ENCODE assay signal across 13 cellular contexts in the genomic region with DNA sequence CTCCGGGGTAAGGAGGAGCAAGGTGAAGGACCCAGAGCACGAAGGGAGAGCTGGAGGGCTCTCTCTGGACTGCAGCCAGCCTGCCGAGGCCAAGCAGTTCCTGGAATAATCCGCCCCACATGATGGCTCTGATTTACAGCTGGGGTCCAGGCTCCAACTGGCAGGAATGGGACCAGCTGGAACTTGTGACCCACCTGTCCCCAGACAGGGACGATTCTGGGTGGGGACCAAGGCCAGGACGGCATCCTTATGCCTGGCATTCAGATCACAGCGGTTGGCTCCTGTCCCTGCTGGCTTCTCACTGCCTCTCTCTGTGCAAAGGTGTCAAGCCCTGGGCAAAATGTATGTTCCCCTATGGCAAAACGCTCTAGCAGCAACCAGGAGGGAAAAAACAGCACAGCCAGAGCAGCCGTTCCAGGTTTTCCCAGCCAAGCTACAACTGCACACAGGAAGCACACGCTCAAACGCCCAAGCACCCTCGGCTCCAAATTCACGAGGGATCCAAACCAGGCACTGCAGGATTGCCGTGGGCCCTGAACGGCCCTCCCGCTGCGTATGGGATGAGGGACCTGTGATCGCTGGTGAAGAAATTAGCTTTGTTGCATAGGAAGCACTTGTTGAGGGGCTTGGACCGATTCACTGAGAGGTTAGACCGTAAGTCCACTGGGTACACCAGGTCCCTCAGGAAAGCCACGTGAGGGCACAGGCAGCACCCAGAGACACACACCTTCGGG. TPM values are rescaled to one million over a fixed set of nuclear protein-coding genes. Genes with fewer than 3 reads are reported as not detected.
DNase-seq lines count a peak whose midpoint lies in the region; ATAC-seq and TF ChIP-seq lines count a peak whose summit lies in the region.
"Had no signal": no experiment of that assay in that cellular context is flagged by ENCODE, and none has a peak within 500 bp of the region (broad histone marks: within the 10 kb centered on the region; RNA-seq: fewer than 3 reads in every experiment).

No MANE protein-coding gene starts in this region.

- H3K36me3 Mint-ChIP-seq in CD8-positive, alpha-beta T cell = no peaks in the 10 kb centered on the region

- ATAC-seq in psoas muscle (peak; percentile 2 to 65 (median 10)), GM19397 (IDR thresholded peaks at IDR 0.05; ENCODE audit: unreplicated experiment) (no peak)
- no peak for ATAC-seq in CD8-positive, alpha-beta T cell

- in situ Hi-C loops in G401 (cut with HindIII; ENCODE audit: low sequenced_read_pairs) = no loop called here

- no peaks in the 10 kb centered on the region for H3K9me3 Mint-ChIP-seq in CD8-positive, alpha-beta T cell
- H3K9me3 Mint-ChIP-seq: activated T-helper 17 cell treated with anti-CD3 and anti-CD28 coated beads, Interleukin-2, amount 50 U/mL, for 72 hours had no signal

- WGBS in psoas muscle, 3 donors = 27 to 36% (median 32%) methylated on average over 22 of the region's 22 CpGs

- CTCF ChIA-PET in CD8-positive, alpha-beta T cell (lab: Charles Lee) = interaction anchor here (0.6 to 29.8 kb wide), 32 partner anchors 9 to 183 kb away, joined by 3 to 651 read pairs (median 6); a partner anchor contains a TSS

- H3K4me3 ChIP-seq in psoas muscle = no peak overlapping the region
- H3K4me3 ChIP-seq in CD8-positive, alpha-beta T cell (ENCODE audit: low read depth, low read length) = no peak overlapping the region
- H3K4me3 ChIP-seq: suprapubic skin had no signal

- H3K27me3 ChIP-seq in psoas muscle (ENCODE audit: insufficient read depth in 3 of 3, low read length in 2 of 3) = no peaks in the 10 kb centered on the region
- H3K27me3 ChIP-seq in CD8-positive, alpha-beta T cell (ENCODE audit: insufficient read depth, low read length) = no peaks in the 10 kb centered on the region
- H3K27me3 ChIP-seq: BE2C, suprapubic skin had no signal

- H3K4me1 Mint-ChIP-seq in CD8-positive, alpha-beta T cell (ENCODE audit: low read depth) = peaks cover 22% of the 10 kb centered on the region

- no peaks in the 10 kb centered on the region for H3K36me3 ChIP-seq in psoas muscle (ENCODE audit: insufficient read depth in 1 of 2, low read depth in 1 of 2)
- H3K36me3 ChIP-seq in CD8-positive, alpha-beta T cell (ENCODE audit: insufficient read depth, low read length) = no peaks in the 10 kb centered on the region
- H3K36me3 ChIP-seq: BE2C, suprapubic skin had no signal

- no peaks in the 10 kb centered on the region for H3K9me3 ChIP-seq in psoas muscle
- no peaks in the 10 kb centered on the region for H3K9me3 ChIP-seq in CD8-positive, alpha-beta T cell (ENCODE audit: low read length)
- H3K9me3 ChIP-seq: BE2C, suprapubic skin had no signal

- intact Hi-C loops in psoas muscle (cut with DNase I) = loop anchor here in 1 of 2 donors (2.0 kb wide), 1 partner anchor 92 kb away; a partner anchor contains a TSS
- intact Hi-C loops in CD8-positive, alpha-beta T cell (cut with DNase I, micrococcal nuclease) = loop anchor here (1.0 to 2.0 kb wide), 4 partner anchors 26 to 134 kb away; a partner anchor contains a TSS

- peak overlapping the region; percentile 98 for H3K27ac ChIP-seq in angular gyrus (ENCODE audit: low read depth, low read length)
- no peak overlapping the region for H3K27ac ChIP-seq in psoas muscle
- no peak overlapping the region for H3K27ac ChIP-seq in CD8-positive, alpha-beta T cell (ENCODE audit: low read depth, low read length)
- H3K27ac ChIP-seq: HL-60, suprapubic skin had no signal

- DNase-seq in G401 (ENCODE audit: low spot score) = peak; percentile 74
- peak; percentile 38 for DNase-seq in left kidney (ENCODE audit: low read depth, low spot score)
- peak in 1 of 2 donors; percentile 45 for DNase-seq in psoas muscle
- DNase-seq in epidermal melanocyte (ENCODE audit: insufficient read length, low spot score) = no peak
- no peak for DNase-seq in CD1c-positive myeloid dendritic cell (ENCODE audit: extremely low spot score)
- DNase-seq in CD8-positive, alpha-beta T cell = no peak

- no peaks in the 10 kb centered on the region for H3K27me3 Mint-ChIP-seq in CD8-positive, alpha-beta T cell (ENCODE audit: low read depth)
- H3K27me3 Mint-ChIP-seq: activated T-helper 17 cell treated with anti-CD3 and anti-CD28 coated beads, Interleukin-2, amount 50 U/mL, for 72 hours had no signal

- peaks cover 5% of the 10 kb centered on the region for H3K4me1 ChIP-seq in psoas muscle
- H3K4me1 ChIP-seq in CD8-positive, alpha-beta T cell (ENCODE audit: insufficient read depth, low read length) = peaks cover 23% of the 10 kb centered on the region
- H3K4me1 ChIP-seq: BE2C had no signal

- no peak for TF ChIP-seq CTCF in psoas muscle (IDR thresholded peaks at IDR 0.05)
- TF ChIP-seq CTCF in CD8-positive, alpha-beta T cell (IDR thresholded peaks at IDR 0.05) = no peak

- H3K27ac Mint-ChIP-seq in CD8-positive, alpha-beta T cell = no peak overlapping the region
- H3K27ac Mint-ChIP-seq: activated T-helper 17 cell treated with anti-CD3 and anti-CD28 coated beads, Interleukin-2, amount 50 U/mL, for 72 hours had no signal

- POLR2A ChIA-PET in CD8-positive, alpha-beta T cell (lab: Charles Lee) = interaction anchor here (1.2 to 3.9 kb wide), 6 partner anchors 26 to 93 kb away, joined by 3 to 40 read pairs (median 6); a partner anchor contains a TSS

- H3K4me3 Mint-ChIP-seq in CD8-positive, alpha-beta T cell = no peak overlapping the region
- H3K4me3 Mint-ChIP-seq: activated T-helper 17 cell treated with anti-CD3 and anti-CD28 coated beads, Interleukin-2, amount 50 U/mL, for 72 hours had no signal

RNA-seq across cellular contexts. Expression of a gene that starts 35.8 kb away (rescaled TPM):
- not detected in 2 replicates for total RNA-seq in G401 (2014; rRNA removed; shearing (Covaris generic))
- total RNA-seq in psoas muscle = not detected
- polyA plus RNA-seq in psoas muscle = under 1 TPM; 0.06 to 0.49 (median 0.16) TPM
- under 1 TPM; 0.25 to 0.49 TPM for total RNA-seq in CD8-positive, alpha-beta T cell
- total RNA-seq: activated T-helper 17 cell treated with anti-CD3 and anti-CD28 coated beads, Interleukin-2, amount 50 U/mL, for 72 hours; epithelial cell of proximal tubule had no signal

Comparison
In these comparisons a context has a peak if more than half of its experiments do, and no peak if none do; other contexts are left out.
1. DNase-seq: peak in G401 (single experiment) and left kidney (single experiment); none in epidermal melanocyte (single experiment), CD1c-positive myeloid dendritic cell (single experiment) and CD8-positive, alpha-beta T cell (0 of 7).
2. ATAC-seq: peak in psoas muscle (4 of 4); none in CD8-positive, alpha-beta T cell (single experiment) and GM19397 (single experiment).